Comparison of ENCODE assay signal across 19 cellular contexts in the genomic region with DNA sequence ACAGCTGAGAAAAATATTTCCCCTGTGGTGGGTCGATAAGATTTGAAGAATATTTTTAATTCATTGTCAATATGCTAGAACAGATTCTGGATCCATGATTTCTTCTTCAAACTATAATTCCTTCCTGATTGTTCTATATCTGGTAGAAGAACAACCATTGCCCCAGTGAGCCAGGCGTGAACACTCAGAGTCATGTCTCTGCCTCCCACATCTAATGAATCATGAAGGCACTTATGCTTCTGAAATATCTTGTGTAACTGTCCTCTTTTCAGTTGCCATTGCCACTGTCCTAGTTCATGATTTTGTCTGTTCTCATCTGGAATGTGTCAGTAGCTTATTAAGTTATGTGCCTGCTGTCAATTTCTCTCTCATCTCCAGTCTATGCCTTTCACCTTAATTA. TPM values are rescaled to one million over a fixed set of nuclear protein-coding genes. Genes with fewer than 3 reads are reported as not detected.
A peak's percentile ranks its signal among the peaks of the same experiment; 100 is the strongest.
DNase-seq lines count a peak whose midpoint lies in the region; ATAC-seq and TF ChIP-seq lines count a peak whose summit lies in the region.
"Had no signal": no experiment of that assay in that cellular context is flagged by ENCODE, and none has a peak within 500 bp of the region (broad histone marks: within the 10 kb centered on the region; RNA-seq: fewer than 3 reads in every experiment).

No MANE protein-coding gene starts in this region.

- no peaks in the 10 kb centered on the region for H3K9me2 ChIP-seq in PC-9 (ENCODE audit: insufficient read depth)

- CTCF ChIA-PET in PC-9 (lab: Charles Lee) = no interaction called here

- H3K36me3 ChIP-seq in PC-9 (ENCODE audit: low read depth) = no peaks in the 10 kb centered on the region
- H3K36me3 ChIP-seq: BE2C; BLaER1 treated with 17β-estradiol and CSF1 and Interleukin-3, amounts not matched to agents 10 nM and 100 nM had no signal

- H3K4me2 ChIP-seq in PC-9 = no peak overlapping the region
- H3K4me2 ChIP-seq: BLaER1 treated with 17β-estradiol and CSF1 and Interleukin-3, amounts not matched to agents 10 nM and 100 nM; GM23338 had no signal

- TF ChIP-seq CTCF in PC-9 (conservative IDR thresholded peaks at IDR 0.05) = no peak

- no TSS peak for BruUV-seq in PC-9 (replicated peaks; lab: Mats Ljungman, UMichigan)

- H3K27ac ChIP-seq in angular gyrus (ENCODE audit: low read depth, low read length) (peak overlapping the region; percentile 70), temporal lobe (ENCODE audit: low read depth, low read length) (peak overlapping the region; percentile 36), PC-9 (no peak overlapping the region)
- H3K27ac ChIP-seq: BLaER1 treated with 17β-estradiol and CSF1 and Interleukin-3, amounts not matched to agents 10 nM and 100 nM had no signal

- no peaks in the 10 kb centered on the region for H3K4me1 ChIP-seq in PC-9 (replicated peaks; ENCODE audit: insufficient read depth)
- H3K4me1 ChIP-seq: BE2C; BLaER1 treated with 17β-estradiol and CSF1 and Interleukin-3, amounts not matched to agents 10 nM and 100 nM had no signal

- H3K4me3 ChIP-seq in PC-9 = no peak overlapping the region
- H3K4me3 ChIP-seq: BLaER1 treated with 17β-estradiol and CSF1 and Interleukin-3, amounts not matched to agents 10 nM and 100 nM; GM23338 had no signal

- H4K20me1 ChIP-seq in PC-9 (ENCODE audit: insufficient read depth) = no peaks in the 10 kb centered on the region
- H4K20me1 ChIP-seq: BLaER1 treated with 17β-estradiol and CSF1 and Interleukin-3, amounts not matched to agents 10 nM and 100 nM had no signal

- POLR2A ChIA-PET in PC-9 (lab: Charles Lee; ENCODE audit: unreplicated experiment) = no interaction called here

- H3F3A ChIP-seq in PC-9 (ENCODE audit: insufficient read depth, low read depth) = no peaks in the 10 kb centered on the region

- no peaks in the 10 kb centered on the region for H3K9me3 ChIP-seq in PC-9 (ENCODE audit: insufficient read depth, low read depth)
- H3K9me3 ChIP-seq: BE2C; BLaER1 treated with 17β-estradiol and CSF1 and Interleukin-3, amounts not matched to agents 10 nM and 100 nM had no signal

- no peak overlapping the region for H2AFZ ChIP-seq in PC-9
- H2AFZ ChIP-seq: GM23338 had no signal

- ATAC-seq in HG03135 (IDR thresholded peaks at IDR 0.05; ENCODE audit: unreplicated experiment) = no peak
- ATAC-seq: GM23338, HCT116 had no signal

- intact Hi-C loops in head of caudate nucleus (cut with DNase I) = no loop called here
- intact Hi-C loops in PC-9 (cut with micrococcal nuclease; ENCODE audit: unreplicated experiment) = no loop called here

- no peaks in the 10 kb centered on the region for H3K79me2 ChIP-seq in PC-9 (ENCODE audit: low read depth)

- DNase-seq in head of caudate nucleus (peak in 37 of 42 donors; percentile 8 to 84 (median 51)), occipital lobe (lab: John Stamatoyannopoulos, UW) (peak; percentile 6), NCI-H2107 (lab: John Stamatoyannopoulos, UW) (no peak), PC-9 (no peak)
- no peak for DNase-seq in activated CD4-positive, alpha-beta T cell treated with anti-CD3 and anti-CD28 coated beads, Interleukin-2, amount 50 U/mL, for 4 hours
- DNase-seq: BE2C; CD4-positive, alpha-beta T cell; CD8-positive, alpha-beta memory T cell; DMS 273 treated with DMSO at 0.1 percent for 48 hours; DMS79; EL; GF-D8; H9 had no signal

- H3K27me3 ChIP-seq in PC-9 (ENCODE audit: insufficient read depth, low read depth) = no peaks in the 10 kb centered on the region
- H3K27me3 ChIP-seq: BE2C; BLaER1 treated with 17β-estradiol and CSF1 and Interleukin-3, amounts not matched to agents 10 nM and 100 nM had no signal

RNA-seq across cellular contexts. Expression of gene GABRG2, which starts 40.0 kb away (rescaled TPM):
- total RNA-seq in occipital lobe (37.4 TPM), temporal lobe (26.1 TPM), PC-9 (2021) (not detected in 2 replicates)
- total RNA-seq: CD4-positive, alpha-beta T cell; CD8-positive, alpha-beta memory T cell had no signal

Comparison
In these comparisons a context has a peak if more than half of its experiments do, and no peak if none do; other contexts are left out.
1. DNase-seq: peak in head of caudate nucleus (37 of 42) and occipital lobe (single experiment); none in NCI-H2107 (single experiment), activated CD4-positive, alpha-beta T cell treated with anti-CD3 and anti-CD28 coated beads, Interleukin-2, amount 50 U/mL, for 4 hours (0 of 2) and PC-9 (0 of 2).
2. RNA of gene GABRG2, which starts 40.0 kb away (total RNA-seq): 37.4 TPM in occipital lobe (single experiment) and 26.1 TPM in temporal lobe (single experiment); not detected in PC-9; every median in the first group is over 10 times any median in the second.